Comparison of ENCODE assay signal across 1 cellular context in genomic region chr20:760751-761417, GRCh38.
TF ChIP-seq lines count a peak whose summit lies in the region.

No MANE protein-coding gene starts in this region.

TF ChIP-seq in HEK293, 187 proteins besides CTCF, POLR2A, EP300 and RAD21 (continued from another document and continues in another):
- TF ChIP-seq, protein P1, sequence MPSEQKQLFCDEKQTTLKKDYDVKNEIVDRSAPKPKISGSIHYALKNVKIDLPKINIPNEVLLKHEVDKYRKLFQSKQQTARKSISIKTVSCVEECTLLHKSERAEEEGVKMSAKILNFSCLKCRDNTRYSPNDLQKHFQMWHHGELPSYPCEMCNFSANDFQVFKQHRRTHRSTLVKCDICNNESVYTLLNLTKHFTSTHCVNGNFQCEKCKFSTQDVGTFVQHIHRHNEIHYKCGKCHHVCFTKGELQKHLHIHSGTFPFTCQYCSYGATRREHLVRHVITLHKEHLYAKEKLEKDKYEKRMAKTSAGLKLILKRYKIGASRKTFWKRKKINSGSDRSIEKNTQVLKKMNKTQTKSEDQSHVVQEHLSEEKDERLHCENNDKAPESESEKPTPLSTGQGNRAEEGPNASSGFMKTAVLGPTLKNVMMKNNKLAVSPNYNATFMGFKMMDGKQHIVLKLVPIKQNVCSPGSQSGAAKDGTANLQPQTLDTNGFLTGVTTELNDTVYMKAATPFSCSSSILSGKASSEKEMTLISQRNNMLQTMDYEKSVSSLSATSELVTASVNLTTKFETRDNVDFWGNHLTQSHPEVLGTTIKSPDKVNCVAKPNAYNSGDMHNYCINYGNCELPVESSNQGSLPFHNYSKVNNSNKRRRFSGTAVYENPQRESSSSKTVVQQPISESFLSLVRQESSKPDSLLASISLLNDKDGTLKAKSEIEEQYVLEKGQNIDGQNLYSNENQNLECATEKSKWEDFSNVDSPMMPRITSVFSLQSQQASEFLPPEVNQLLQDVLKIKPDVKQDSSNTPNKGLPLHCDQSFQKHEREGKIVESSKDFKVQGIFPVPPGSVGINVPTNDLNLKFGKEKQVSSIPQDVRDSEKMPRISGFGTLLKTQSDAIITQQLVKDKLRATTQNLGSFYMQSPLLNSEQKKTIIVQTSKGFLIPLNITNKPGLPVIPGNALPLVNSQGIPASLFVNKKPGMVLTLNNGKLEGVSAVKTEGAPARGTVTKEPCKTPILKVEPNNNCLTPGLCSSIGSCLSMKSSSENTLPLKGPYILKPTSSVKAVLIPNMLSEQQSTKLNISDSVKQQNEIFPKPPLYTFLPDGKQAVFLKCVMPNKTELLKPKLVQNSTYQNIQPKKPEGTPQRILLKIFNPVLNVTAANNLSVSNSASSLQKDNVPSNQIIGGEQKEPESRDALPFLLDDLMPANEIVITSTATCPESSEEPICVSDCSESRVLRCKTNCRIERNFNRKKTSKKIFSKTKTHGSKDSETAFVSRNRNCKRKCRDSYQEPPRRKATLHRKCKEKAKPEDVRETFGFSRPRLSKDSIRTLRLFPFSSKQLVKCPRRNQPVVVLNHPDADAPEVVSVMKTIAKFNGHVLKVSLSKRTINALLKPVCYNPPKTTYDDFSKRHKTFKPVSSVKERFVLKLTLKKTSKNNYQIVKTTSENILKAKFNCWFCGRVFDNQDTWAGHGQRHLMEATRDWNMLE (tag by site-specific recombination; conservative IDR thresholded peaks at IDR 0.05; ENCODE audit: low read depth): no peak
- no peak for TF ChIP-seq ZNF292 (tag by site-specific recombination; IDR thresholded peaks at IDR 0.05; ENCODE audit: borderline replicate concordance, low read depth)
- TF ChIP-seq ZNF148 (tag by site-specific recombination; IDR thresholded peaks at IDR 0.05; ENCODE audit: borderline replicate concordance): no peak
- no peak for TF ChIP-seq ZNF521 (tag by site-specific recombination; IDR thresholded peaks at IDR 0.05)
- 0 out of 2 replicates have a peak, but pooled peaks have one; percentile 24 for TF ChIP-seq ZNF610 (tag by site-specific recombination; IDR thresholded peaks at IDR 0.05; ENCODE audit: borderline replicate concordance)
- no peak for TF ChIP-seq ZBTB20 (tag by site-specific recombination; IDR thresholded peaks at IDR 0.05)
- TF ChIP-seq ZNF621 (tag by site-specific recombination; IDR thresholded peaks at IDR 0.05): no peak
- no peak for TF ChIP-seq ZSCAN16 (tag by site-specific recombination; IDR thresholded peaks at IDR 0.05)
- TF ChIP-seq ZNF843 (tag by site-specific recombination; IDR thresholded peaks at IDR 0.05): no peak
- TF ChIP-seq ZBTB17 (tag by site-specific recombination; IDR thresholded peaks at IDR 0.05): peak; percentile 71
- TF ChIP-seq ZNF335 (tag by site-specific recombination; conservative IDR thresholded peaks at IDR 0.05): no peak
- TF ChIP-seq ZFP69B (tag by site-specific recombination; IDR thresholded peaks at IDR 0.05): peak; percentile 18; the same call in 1 of the 2 replicates
- TF ChIP-seq, protein P2, sequence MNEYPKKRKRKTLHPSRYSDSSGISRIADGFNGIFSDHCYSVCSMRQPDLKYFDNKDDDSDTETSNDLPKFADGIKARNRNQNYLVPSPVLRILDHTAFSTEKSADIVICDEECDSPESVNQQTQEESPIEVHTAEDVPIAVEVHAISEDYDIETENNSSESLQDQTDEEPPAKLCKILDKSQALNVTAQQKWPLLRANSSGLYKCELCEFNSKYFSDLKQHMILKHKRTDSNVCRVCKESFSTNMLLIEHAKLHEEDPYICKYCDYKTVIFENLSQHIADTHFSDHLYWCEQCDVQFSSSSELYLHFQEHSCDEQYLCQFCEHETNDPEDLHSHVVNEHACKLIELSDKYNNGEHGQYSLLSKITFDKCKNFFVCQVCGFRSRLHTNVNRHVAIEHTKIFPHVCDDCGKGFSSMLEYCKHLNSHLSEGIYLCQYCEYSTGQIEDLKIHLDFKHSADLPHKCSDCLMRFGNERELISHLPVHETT (tag by site-specific recombination; IDR thresholded peaks at IDR 0.05): no peak
- TF ChIP-seq, protein P3, sequence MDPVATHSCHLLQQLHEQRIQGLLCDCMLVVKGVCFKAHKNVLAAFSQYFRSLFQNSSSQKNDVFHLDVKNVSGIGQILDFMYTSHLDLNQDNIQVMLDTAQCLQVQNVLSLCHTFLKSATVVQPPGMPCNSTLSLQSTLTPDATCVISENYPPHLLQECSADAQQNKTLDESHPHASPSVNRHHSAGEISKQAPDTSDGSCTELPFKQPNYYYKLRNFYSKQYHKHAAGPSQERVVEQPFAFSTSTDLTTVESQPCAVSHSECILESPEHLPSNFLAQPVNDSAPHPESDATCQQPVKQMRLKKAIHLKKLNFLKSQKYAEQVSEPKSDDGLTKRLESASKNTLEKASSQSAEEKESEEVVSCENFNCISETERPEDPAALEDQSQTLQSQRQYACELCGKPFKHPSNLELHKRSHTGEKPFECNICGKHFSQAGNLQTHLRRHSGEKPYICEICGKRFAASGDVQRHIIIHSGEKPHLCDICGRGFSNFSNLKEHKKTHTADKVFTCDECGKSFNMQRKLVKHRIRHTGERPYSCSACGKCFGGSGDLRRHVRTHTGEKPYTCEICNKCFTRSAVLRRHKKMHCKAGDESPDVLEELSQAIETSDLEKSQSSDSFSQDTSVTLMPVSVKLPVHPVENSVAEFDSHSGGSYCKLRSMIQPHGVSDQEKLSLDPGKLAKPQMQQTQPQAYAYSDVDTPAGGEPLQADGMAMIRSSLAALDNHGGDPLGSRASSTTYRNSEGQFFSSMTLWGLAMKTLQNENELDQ (tag by site-specific recombination; IDR thresholded peaks at IDR 0.05; ENCODE audit: low read depth): no peak
- TF ChIP-seq, protein P4, sequence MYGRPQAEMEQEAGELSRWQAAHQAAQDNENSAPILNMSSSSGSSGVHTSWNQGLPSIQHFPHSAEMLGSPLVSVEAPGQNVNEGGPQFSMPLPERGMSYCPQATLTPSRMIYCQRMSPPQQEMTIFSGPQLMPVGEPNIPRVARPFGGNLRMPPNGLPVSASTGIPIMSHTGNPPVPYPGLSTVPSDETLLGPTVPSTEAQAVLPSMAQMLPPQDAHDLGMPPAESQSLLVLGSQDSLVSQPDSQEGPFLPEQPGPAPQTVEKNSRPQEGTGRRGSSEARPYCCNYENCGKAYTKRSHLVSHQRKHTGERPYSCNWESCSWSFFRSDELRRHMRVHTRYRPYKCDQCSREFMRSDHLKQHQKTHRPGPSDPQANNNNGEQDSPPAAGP (tag by site-specific recombination; IDR thresholded peaks at IDR 0.05): no peak
- no peak for TF ChIP-seq ZBTB10 (tag by site-specific recombination; IDR thresholded peaks at IDR 0.05)
- TF ChIP-seq SP2 (tag by site-specific recombination; IDR thresholded peaks at IDR 0.05): no peak
- TF ChIP-seq HOXC10 (CRISPR knock-in tag; IDR thresholded peaks at IDR 0.05): no peak
- peak; percentile 56; the same call in 1 of the 2 replicates for TF ChIP-seq SP3 (tag by site-specific recombination; IDR thresholded peaks at IDR 0.05)
- TF ChIP-seq ZNF510 (tag by site-specific recombination; IDR thresholded peaks at IDR 0.05; ENCODE audit: insufficient replicate concordance): no peak
- TF ChIP-seq, protein P5, sequence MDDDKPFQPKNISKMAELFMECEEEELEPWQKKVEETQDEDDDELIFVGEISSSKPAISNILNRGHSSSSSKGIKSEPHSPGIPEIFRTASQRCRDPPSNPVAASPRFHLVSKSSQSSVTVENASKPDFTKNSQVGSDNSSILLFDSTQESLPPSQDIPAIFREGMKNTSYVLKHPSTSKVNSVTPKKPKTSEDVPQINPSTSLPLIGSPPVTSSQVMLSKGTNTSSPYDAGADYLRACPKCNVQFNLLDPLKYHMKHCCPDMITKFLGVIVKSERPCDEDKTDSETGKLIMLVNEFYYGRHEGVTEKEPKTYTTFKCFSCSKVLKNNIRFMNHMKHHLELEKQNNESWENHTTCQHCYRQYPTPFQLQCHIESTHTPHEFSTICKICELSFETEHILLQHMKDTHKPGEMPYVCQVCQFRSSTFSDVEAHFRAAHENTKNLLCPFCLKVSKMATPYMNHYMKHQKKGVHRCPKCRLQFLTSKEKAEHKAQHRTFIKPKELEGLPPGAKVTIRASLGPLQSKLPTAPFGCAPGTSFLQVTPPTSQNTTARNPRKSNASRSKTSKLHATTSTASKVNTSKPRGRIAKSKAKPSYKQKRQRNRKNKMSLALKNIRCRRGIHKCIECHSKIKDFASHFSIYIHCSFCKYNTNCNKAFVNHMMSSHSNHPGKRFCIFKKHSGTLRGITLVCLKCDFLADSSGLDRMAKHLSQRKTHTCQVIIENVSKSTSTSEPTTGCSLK (tag by site-specific recombination; IDR thresholded peaks at IDR 0.05): no peak
- TF ChIP-seq ZNF184 (tag by site-specific recombination; IDR thresholded peaks at IDR 0.05): no peak
- TF ChIP-seq ZXDB (tag by site-specific recombination; IDR thresholded peaks at IDR 0.05): no peak
- no peak for TF ChIP-seq EGR2 (tag by site-specific recombination; IDR thresholded peaks at IDR 0.05; ENCODE audit: low read depth)
- TF ChIP-seq, protein P6, sequence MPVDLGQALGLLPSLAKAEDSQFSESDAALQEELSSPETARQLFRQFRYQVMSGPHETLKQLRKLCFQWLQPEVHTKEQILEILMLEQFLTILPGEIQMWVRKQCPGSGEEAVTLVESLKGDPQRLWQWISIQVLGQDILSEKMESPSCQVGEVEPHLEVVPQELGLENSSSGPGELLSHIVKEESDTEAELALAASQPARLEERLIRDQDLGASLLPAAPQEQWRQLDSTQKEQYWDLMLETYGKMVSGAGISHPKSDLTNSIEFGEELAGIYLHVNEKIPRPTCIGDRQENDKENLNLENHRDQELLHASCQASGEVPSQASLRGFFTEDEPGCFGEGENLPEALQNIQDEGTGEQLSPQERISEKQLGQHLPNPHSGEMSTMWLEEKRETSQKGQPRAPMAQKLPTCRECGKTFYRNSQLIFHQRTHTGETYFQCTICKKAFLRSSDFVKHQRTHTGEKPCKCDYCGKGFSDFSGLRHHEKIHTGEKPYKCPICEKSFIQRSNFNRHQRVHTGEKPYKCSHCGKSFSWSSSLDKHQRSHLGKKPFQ (tag by site-specific recombination; IDR thresholded peaks at IDR 0.05): no peak
- TF ChIP-seq ZBTB1 (tag by site-specific recombination; IDR thresholded peaks at IDR 0.05): no peak
- TF ChIP-seq ZNF2 (tag by site-specific recombination; IDR thresholded peaks at IDR 0.05): peak; percentile 90
- TF ChIP-seq ZNF426 (tag by site-specific recombination; IDR thresholded peaks at IDR 0.05): no peak
- TF ChIP-seq ZNF776 (tag by site-specific recombination; IDR thresholded peaks at IDR 0.05; ENCODE audit: borderline replicate concordance): no peak
- no peak for TF ChIP-seq ZNF239 (tag by site-specific recombination; IDR thresholded peaks at IDR 0.05)
- TF ChIP-seq ZNF214 (tag by site-specific recombination; IDR thresholded peaks at IDR 0.05; ENCODE audit: borderline replicate concordance): no peak
- TF ChIP-seq, protein P7, sequence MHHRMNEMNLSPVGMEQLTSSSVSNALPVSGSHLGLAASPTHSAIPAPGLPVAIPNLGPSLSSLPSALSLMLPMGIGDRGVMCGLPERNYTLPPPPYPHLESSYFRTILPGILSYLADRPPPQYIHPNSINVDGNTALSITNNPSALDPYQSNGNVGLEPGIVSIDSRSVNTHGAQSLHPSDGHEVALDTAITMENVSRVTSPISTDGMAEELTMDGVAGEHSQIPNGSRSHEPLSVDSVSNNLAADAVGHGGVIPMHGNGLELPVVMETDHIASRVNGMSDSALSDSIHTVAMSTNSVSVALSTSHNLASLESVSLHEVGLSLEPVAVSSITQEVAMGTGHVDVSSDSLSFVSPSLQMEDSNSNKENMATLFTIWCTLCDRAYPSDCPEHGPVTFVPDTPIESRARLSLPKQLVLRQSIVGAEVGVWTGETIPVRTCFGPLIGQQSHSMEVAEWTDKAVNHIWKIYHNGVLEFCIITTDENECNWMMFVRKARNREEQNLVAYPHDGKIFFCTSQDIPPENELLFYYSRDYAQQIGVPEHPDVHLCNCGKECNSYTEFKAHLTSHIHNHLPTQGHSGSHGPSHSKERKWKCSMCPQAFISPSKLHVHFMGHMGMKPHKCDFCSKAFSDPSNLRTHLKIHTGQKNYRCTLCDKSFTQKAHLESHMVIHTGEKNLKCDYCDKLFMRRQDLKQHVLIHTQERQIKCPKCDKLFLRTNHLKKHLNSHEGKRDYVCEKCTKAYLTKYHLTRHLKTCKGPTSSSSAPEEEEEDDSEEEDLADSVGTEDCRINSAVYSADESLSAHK (tag by site-specific recombination; IDR thresholded peaks at IDR 0.05): no peak
- TF ChIP-seq ZIC2 (tag by site-specific recombination; IDR thresholded peaks at IDR 0.05): no peak
- TF ChIP-seq ZBTB48 (tag by site-specific recombination; IDR thresholded peaks at IDR 0.05): no peak
- TF ChIP-seq ZEB2 (tag by site-specific recombination; IDR thresholded peaks at IDR 0.05): 0 out of 2 replicates have a peak, but pooled peaks have one; percentile 28
- TF ChIP-seq ZNF391 (tag by site-specific recombination; IDR thresholded peaks at IDR 0.05; ENCODE audit: borderline replicate concordance, low read depth): no peak
- no peak for TF ChIP-seq ZNF654 (tag by site-specific recombination; IDR thresholded peaks at IDR 0.05; ENCODE audit: low read depth)
- no peak for TF ChIP-seq GLI2 (tag by site-specific recombination; IDR thresholded peaks at IDR 0.05; ENCODE audit: borderline replicate concordance, low read depth)
- TF ChIP-seq ZNF350 (tag by site-specific recombination; IDR thresholded peaks at IDR 0.05): no peak
